9 cellular contexts compared by ENCODE assay signal in the genomic region with DNA sequence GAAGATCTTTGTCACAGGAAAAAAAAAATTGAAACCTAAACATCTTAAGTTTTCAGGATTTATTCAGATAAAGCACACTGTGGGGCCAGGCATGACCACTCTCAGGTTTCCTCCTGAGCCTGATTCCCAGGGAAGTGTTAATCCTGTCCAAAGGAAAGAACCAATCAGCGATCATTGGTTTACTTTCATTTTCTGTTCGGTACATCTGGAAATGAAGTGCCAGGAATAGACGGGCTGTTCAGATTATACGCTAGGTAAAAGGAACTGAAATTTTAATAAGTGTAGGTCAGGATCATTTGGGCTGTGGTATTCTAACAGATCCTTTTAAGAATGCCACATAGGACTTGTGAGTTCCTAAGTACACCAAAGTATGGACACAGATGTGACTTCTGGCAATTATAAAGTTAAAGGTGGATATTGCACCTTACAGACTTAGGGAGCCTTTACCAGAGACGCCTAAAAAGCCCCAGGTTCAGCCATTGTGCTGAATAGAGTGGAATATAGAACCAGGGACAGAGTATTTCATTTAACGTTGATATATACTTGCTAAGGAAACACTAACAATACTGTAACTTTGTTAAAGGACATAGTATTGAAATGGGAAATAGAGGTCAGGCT. TPM values are rescaled to one million over a fixed set of nuclear protein-coding genes. Genes with fewer than 3 reads are reported as not detected.
A peak's percentile ranks its signal among the peaks of the same experiment; 100 is the strongest.
DNase-seq lines count a peak whose midpoint lies in the region; ATAC-seq and TF ChIP-seq lines count a peak whose summit lies in the region.
"Had no signal": no experiment of that assay in that cellular context is flagged by ENCODE, and none has a peak within 500 bp of the region (broad histone marks: within the 10 kb centered on the region; RNA-seq: fewer than 3 reads in every experiment).

No MANE protein-coding gene starts in this region.

- peaks cover 0 to 1% (median 0%) of the 10 kb centered on the region in 5 donors for H3K9me3 Mint-ChIP-seq in CD8-positive, alpha-beta memory T cell
- no peaks in the 10 kb centered on the region for H3K9me3 Mint-ChIP-seq in natural killer cell
- H3K9me3 Mint-ChIP-seq: neural crest cell had no signal

- H3K36me3 ChIP-seq in CD8-positive, alpha-beta memory T cell (ENCODE audit: insufficient read depth, low read length), result no peaks in the 10 kb centered on the region
- no peaks in the 10 kb centered on the region for H3K36me3 ChIP-seq in endocrine pancreas (ENCODE audit: control insufficient read depth, insufficient read depth, low read length)

- CTCF ChIA-PET in CD8-positive, alpha-beta memory T cell (lab: Charles Lee), result interaction anchor here (1.1 to 1.9 kb wide), 4 partner anchors 9 to 135 kb away, joined by 3 to 5 read pairs (median 4); partner anchors contain the start of genes CACYBP and MRPS14
- CTCF ChIA-PET in RWPE1 (lab: Yijun Ruan, JAX), result no interaction called here

- peak in 2 of 5 donors; percentile 32 to 42 for DNase-seq in CD8-positive, alpha-beta memory T cell
- DNase-seq in RWPE1 (ENCODE audit: low spot score), result peak; percentile 62
- no peak for DNase-seq in natural killer cell
- DNase-seq in islet precursor cell, result no peak
- DNase-seq in stimulated activated CD4-positive, alpha-beta T cell treated with anti-CD3 and anti-CD28 coated beads, Interleukin-1b, Interleukin-23, amount 100 ng/mL, for 48 hours, result no peak
- no peak for DNase-seq in NCI-H345 (lab: John Stamatoyannopoulos, UW)

- POLR2A ChIA-PET in CD8-positive, alpha-beta memory T cell (lab: Charles Lee), result interaction anchor here (1.1 to 1.7 kb wide), 2 partner anchors 9 to 26 kb away, joined by 4 to 8 read pairs; partner anchors contain the start of gene CACYBP
- POLR2A ChIA-PET in RWPE1 (lab: Yijun Ruan, JAX; ENCODE audit: low non-redundant PET), result interaction anchor here (1.0 kb wide), 1 partner anchor 9 kb away, joined by 5 read pairs; the partner anchor contains the start of gene CACYBP

- peaks cover 33 to 48% (median 44%) of the 10 kb centered on the region in 3 donors for H3K4me1 Mint-ChIP-seq in CD8-positive, alpha-beta memory T cell
- peaks cover 26 to 28% of the 10 kb centered on the region in 2 donors for H3K4me1 Mint-ChIP-seq in natural killer cell
- H3K4me1 Mint-ChIP-seq: neural crest cell had no signal

- intact Hi-C loops in natural killer cell (cut with micrococcal nuclease), result no loop called here

- peak overlapping the region; percentile 54 for H3K4me3 ChIP-seq in CD8-positive, alpha-beta memory T cell (ENCODE audit: low read length)
- peak overlapping the region; percentile 94 for H3K4me3 ChIP-seq in endocrine pancreas (ENCODE audit: control insufficient read depth, insufficient read depth, low read length)

- H3K27me3 ChIP-seq in CD8-positive, alpha-beta memory T cell (ENCODE audit: insufficient read depth, low read length, poor library complexity, severe bottlenecking), result no peaks in the 10 kb centered on the region
- no peaks in the 10 kb centered on the region for H3K27me3 ChIP-seq in endocrine pancreas (ENCODE audit: control insufficient read depth, insufficient read depth, low read length)

- no peaks in the 10 kb centered on the region for H3K27me3 Mint-ChIP-seq in CD8-positive, alpha-beta memory T cell
- H3K27me3 Mint-ChIP-seq in natural killer cell (ENCODE audit: low read depth in 2 of 2), result no peaks in the 10 kb centered on the region

- H3K4me1 ChIP-seq in CD8-positive, alpha-beta memory T cell (ENCODE audit: insufficient read depth, low read length), result peaks cover 14% of the 10 kb centered on the region
- peaks cover 3% of the 10 kb centered on the region for H3K4me1 ChIP-seq in endocrine pancreas (ENCODE audit: control insufficient read depth, insufficient read depth, low read length)

- peak; percentile 55 for ATAC-seq in HG02798 (IDR thresholded peaks at IDR 0.05; ENCODE audit: poor library complexity, unreplicated experiment)
- ATAC-seq in natural killer cell, result peak; percentile 64 to 81 (median 64)

- no peak overlapping the region for H3K9ac ChIP-seq in endocrine pancreas (ENCODE audit: control insufficient read depth, insufficient read depth, low read length)

- peak overlapping the region; percentile 38 for H3K27ac ChIP-seq in CD8-positive, alpha-beta memory T cell (ENCODE audit: low read depth, low read length)
- H3K27ac ChIP-seq in RWPE1, result no peak overlapping the region

- peak overlapping the region; percentile 83 to 97 (median 95) for H3K27ac Mint-ChIP-seq in CD8-positive, alpha-beta memory T cell
- H3K27ac Mint-ChIP-seq in natural killer cell, result peak overlapping the region; percentile 74 to 93

- H3K4me3 Mint-ChIP-seq in CD8-positive, alpha-beta memory T cell, result peak overlapping the region; percentile 86 to 92 (median 89)
- H3K4me3 Mint-ChIP-seq in natural killer cell, result peak overlapping the region; percentile 86
- H3K4me3 Mint-ChIP-seq: neural crest cell had no signal

- no peaks in the 10 kb centered on the region for H3K9me3 ChIP-seq in CD8-positive, alpha-beta memory T cell (ENCODE audit: low read length)
- no peaks in the 10 kb centered on the region for H3K9me3 ChIP-seq in endocrine pancreas (ENCODE audit: control insufficient read depth, low read length)

- TF ChIP-seq CTCF in RWPE1 (conservative IDR thresholded peaks at IDR 0.05; ENCODE audit: low read depth) (no peak), natural killer cell (IDR thresholded peaks at IDR 0.05) (no peak)

- H3K36me3 Mint-ChIP-seq in CD8-positive, alpha-beta memory T cell, result peaks cover 9 to 67% (median 21%) of the 10 kb centered on the region in 3 donors
- no peaks in the 10 kb centered on the region for H3K36me3 Mint-ChIP-seq in natural killer cell

RNA-seq across cellular contexts. Expression of gene CACYBP, which starts 9.3 kb away (rescaled TPM):
- total RNA-seq in CD8-positive, alpha-beta memory T cell, result 100 to 1,000 TPM; 345 to 372 TPM
- 166 TPM for polyA plus RNA-seq in CD8-positive, alpha-beta memory T cell
- total RNA-seq in natural killer cell, result 10 to 100 TPM; 43.8 to 55.4 (median 51.9) TPM

RNA-seq across cellular contexts. Expression of gene MRPS14, which starts 32.7 kb away (rescaled TPM):
- total RNA-seq in CD8-positive, alpha-beta memory T cell, result 10 to 100 TPM; 41.0 to 41.4 TPM
- 49.4 TPM for polyA plus RNA-seq in CD8-positive, alpha-beta memory T cell
- 10 to 100 TPM; 11.5 to 13.2 (median 12.0) TPM for total RNA-seq in natural killer cell

Comparison
In these comparisons a context has a peak if more than half of its experiments do, and no peak if none do; other contexts are left out.
1. RNA of gene CACYBP, which starts 9.3 kb away (total RNA-seq): 345 to 372 TPM in CD8-positive, alpha-beta memory T cell; 43.8 to 55.4 TPM in natural killer cell; every median in the first group is over 4 times any median in the second.